32 cellular contexts compared by ENCODE assay signal in the genomic region with DNA sequence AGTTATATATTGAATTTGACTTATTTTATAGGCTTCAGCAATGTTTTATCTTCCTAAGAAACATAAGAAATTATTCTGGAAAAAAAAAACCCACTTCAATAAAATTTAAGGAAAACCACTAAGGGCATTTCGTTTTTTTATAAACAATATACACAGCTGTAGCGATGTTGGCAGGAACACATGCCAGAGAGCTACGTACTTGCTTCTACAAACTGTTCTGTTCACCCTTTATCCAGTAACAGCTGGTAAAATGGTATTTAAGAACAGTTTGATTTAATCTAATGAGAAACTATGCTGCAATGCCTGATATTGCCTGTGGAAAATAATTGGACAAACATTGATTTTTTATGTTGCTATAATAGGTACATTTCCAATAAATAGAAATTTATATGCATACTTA.
"Had no signal": no experiment of that assay in that cellular context is flagged by ENCODE, and none has a peak within 500 bp of the region (broad histone marks: within the 10 kb centered on the region; RNA-seq: fewer than 3 reads in every experiment).

No MANE protein-coding gene starts in this region.

- H3K9me3 ChIP-seq: body of pancreas, MG63, Peyer's patch had no signal

- ATAC-seq: activated CD8-positive, alpha-beta memory T cell treated with anti-CD3 and anti-CD28 coated beads, Interleukin-2, amount 10 ng/mL, durations not matched to agents 7 days and 5 days; activated naive CD8-positive, alpha-beta T cell treated with anti-CD3 and anti-CD28 coated beads, Interleukin-2, amount 50 U/mL, for 24 hours; body of pancreas had no signal

- H3K36me3 ChIP-seq: MG63, Peyer's patch, WERI-Rb-1 had no signal

- H3K4me3 ChIP-seq: body of pancreas, MG63, Peyer's patch had no signal

- H3K4me1 ChIP-seq: body of pancreas, Peyer's patch had no signal

- DNase-seq: activated CD4-positive, alpha-beta memory T cell treated with anti-CD3 and anti-CD28 coated beads, Interleukin-2, amount 10 ng/mL, durations not matched to agents 7 days and 5 days; activated CD4-positive, alpha-beta T cell treated with anti-CD3 and anti-CD28 coated beads for 1 hour; activated CD4-positive, alpha-beta T cell treated with anti-CD3 and anti-CD28 coated beads for 48 hours; activated CD4-positive, CD25-positive, alpha-beta regulatory T cell; activated CD8-positive, alpha-beta memory T cell treated with anti-CD3 and anti-CD28 coated beads for 24 hours; activated CD8-positive, alpha-beta memory T cell treated with anti-CD3 and anti-CD28 coated beads, Interleukin-2, amount 10 ng/mL, durations not matched to agents 7 days and 5 days; activated CD8-positive, alpha-beta memory T cell treated with anti-CD3 and anti-CD28 coated beads, Interleukin-2, amount 50 U/mL, for 48 hours; activated effector memory CD4-positive, alpha-beta T cell treated with Interleukin-2 at 50 U/mL for 16 hours; activated naive CD4-positive, alpha-beta T cell treated with anti-CD3 and anti-CD28 coated beads, Interleukin-2, amount 10 ng/mL, durations not matched to agents 7 days and 5 days; activated naive CD8-positive, alpha-beta T cell treated with anti-CD3 and anti-CD28 coated beads, Interleukin-2, amount 50 U/mL, for 24 hours; activated T-cell treated with anti-CD3 and anti-CD28 coated beads, Interleukin-2, amount 50 U/mL, for 48 hours; amniotic stem cell; aorta; body of pancreas; caudate nucleus; Karpas-422; KBM-7; MG63; NCI-H1048; NCI-H1105 treated with DMSO at 0.1 percent for 48 hours; NCI-H1436; NCI-H1694; NCI-H1930; NCI-H2081 treated with DMSO at 0.1 percent for 48 hours; NCI-H345; NCI-H524 treated with DMSO at 0.1 percent for 48 hours; Peyer's patch; RPMI8226; SIG-M5; SW 1271; T1000; WERI-Rb-1 had no signal

- H3K27ac ChIP-seq: body of pancreas, Peyer's patch, WERI-Rb-1 had no signal

- H3K27me3 ChIP-seq: body of pancreas, MG63, Peyer's patch had no signal
